ENCODE assay signal across 1 cellular context in the genomic region with DNA sequence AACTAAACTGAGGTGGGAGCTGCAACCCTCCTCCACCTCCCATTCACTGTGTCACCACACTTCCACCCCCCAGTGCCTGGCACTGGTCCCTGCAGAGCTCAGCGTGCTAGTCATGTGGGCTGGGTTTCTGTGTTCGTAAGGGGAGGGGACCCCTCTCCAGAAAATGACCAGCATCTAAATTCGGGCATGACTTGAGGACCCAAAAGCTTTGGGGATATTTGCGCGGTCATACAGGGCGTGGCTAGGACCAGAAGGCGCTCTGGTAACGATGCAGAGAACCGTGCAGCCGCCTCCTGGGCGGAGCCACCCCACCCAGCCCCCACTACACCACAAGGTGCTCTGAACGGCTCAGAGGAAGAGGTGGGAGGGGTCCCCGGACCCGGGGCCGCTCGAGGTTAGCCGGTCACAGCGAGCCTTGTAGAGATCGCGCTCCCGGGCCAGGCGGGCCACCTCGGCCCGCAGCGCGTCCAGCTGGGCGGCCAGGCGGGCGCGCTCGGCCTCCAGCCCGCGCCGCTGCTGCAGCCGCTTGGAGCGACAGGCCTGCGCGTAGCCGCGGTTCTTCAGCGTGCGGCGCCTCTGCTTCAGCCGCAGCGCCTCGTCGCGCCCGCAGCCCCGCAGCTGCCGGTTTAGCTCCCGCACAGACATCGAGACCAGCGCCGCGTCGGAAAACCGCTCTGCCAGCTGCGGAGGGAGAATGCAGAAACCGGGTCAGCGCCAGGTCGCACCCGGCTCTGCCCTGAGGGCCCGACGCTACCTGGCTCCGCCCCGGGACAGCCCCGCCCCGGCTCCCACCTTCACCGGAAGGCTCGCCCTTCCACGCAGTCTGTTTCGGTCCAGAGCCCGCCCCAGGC.
TF ChIP-seq lines count a peak whose summit lies in the region.

No MANE protein-coding gene starts in this region.

TF ChIP-seq in HepG2, 621 proteins besides CTCF, POLR2A, EP300 and RAD21 (continued from another document and continues in another):
- TF ChIP-seq, protein P1, sequence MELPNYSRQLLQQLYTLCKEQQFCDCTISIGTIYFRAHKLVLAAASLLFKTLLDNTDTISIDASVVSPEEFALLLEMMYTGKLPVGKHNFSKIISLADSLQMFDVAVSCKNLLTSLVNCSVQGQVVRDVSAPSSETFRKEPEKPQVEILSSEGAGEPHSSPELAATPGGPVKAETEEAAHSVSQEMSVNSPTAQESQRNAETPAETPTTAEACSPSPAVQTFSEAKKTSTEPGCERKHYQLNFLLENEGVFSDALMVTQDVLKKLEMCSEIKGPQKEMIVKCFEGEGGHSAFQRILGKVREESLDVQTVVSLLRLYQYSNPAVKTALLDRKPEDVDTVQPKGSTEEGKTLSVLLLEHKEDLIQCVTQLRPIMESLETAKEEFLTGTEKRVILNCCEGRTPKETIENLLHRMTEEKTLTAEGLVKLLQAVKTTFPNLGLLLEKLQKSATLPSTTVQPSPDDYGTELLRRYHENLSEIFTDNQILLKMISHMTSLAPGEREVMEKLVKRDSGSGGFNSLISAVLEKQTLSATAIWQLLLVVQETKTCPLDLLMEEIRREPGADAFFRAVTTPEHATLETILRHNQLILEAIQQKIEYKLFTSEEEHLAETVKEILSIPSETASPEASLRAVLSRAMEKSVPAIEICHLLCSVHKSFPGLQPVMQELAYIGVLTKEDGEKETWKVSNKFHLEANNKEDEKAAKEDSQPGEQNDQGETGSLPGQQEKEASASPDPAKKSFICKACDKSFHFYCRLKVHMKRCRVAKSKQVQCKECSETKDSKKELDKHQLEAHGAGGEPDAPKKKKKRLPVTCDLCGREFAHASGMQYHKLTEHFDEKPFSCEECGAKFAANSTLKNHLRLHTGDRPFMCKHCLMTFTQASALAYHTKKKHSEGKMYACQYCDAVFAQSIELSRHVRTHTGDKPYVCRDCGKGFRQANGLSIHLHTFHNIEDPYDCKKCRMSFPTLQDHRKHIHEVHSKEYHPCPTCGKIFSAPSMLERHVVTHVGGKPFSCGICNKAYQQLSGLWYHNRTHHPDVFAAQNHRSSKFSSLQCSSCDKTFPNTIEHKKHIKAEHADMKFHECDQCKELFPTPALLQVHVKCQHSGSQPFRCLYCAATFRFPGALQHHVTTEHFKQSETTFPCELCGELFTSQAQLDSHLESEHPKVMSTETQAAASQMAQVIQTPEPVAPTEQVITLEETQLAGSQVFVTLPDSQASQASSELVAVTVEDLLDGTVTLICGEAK (IDR thresholded peaks at IDR 0.05) = no peak
- TF ChIP-seq, protein P1 (CRISPR knock-in tag; IDR thresholded peaks at IDR 0.05) = no peak; the same call in 1 of the 2 replicates
- TF ChIP-seq, protein P2, sequence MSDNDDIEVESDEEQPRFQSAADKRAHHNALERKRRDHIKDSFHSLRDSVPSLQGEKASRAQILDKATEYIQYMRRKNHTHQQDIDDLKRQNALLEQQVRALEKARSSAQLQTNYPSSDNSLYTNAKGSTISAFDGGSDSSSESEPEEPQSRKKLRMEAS (IDR thresholded peaks at IDR 0.05) = peak; percentile 77
- TF ChIP-seq YY1 (IDR thresholded peaks at IDR 0.05; ENCODE audit: insufficient read depth, insufficient replicate concordance, low read depth, low read length) (peak; percentile 2), ZNF703 (CRISPR knock-in tag; IDR thresholded peaks at IDR 0.05; ENCODE audit: borderline replicate concordance) (peak; percentile 81; the same call in 1 of the 2 replicates), MYC (CRISPR knock-in tag; IDR thresholded peaks at IDR 0.05; ENCODE audit: borderline replicate concordance) (peak; percentile 17), SMAD1 (CRISPR knock-in tag; IDR thresholded peaks at IDR 0.05; ENCODE audit: borderline replicate concordance, low read depth) (no peak), ZSCAN21 (CRISPR knock-in tag; IDR thresholded peaks at IDR 0.05; ENCODE audit: borderline replicate concordance) (peak; percentile 89; the same call in 1 of the 2 replicates), ESRRA (CRISPR knock-in tag; IDR thresholded peaks at IDR 0.05; ENCODE audit: low read depth) (no peak; the same call in 1 of the 2 replicates), TAF1 (CRISPR knock-in tag; IDR thresholded peaks at IDR 0.05) (peak; percentile 57; the same call in 1 of the 2 replicates), JUNB (CRISPR knock-in tag; IDR thresholded peaks at IDR 0.05; ENCODE audit: borderline replicate concordance) (no peak), CENPX (CRISPR knock-in tag; IDR thresholded peaks at IDR 0.05) (no peak), FOXA1 (IDR thresholded peaks at IDR 0.05) (no peak), FOXA1 (CRISPR knock-in tag; IDR thresholded peaks at IDR 0.05) (no peak), HDAC6 (IDR thresholded peaks at IDR 0.05; ENCODE audit: low read depth, low read length) (no peak), ZNF180 (CRISPR knock-in tag; IDR thresholded peaks at IDR 0.05; ENCODE audit: borderline replicate concordance, low read depth) (no peak), HNRNPL (IDR thresholded peaks at IDR 0.05; ENCODE audit: low read depth, low read length) (0 out of 2 replicates have a peak, but pooled peaks have one; percentile 65), SRY (CRISPR knock-in tag; IDR thresholded peaks at IDR 0.05) (peak; percentile 98), ZNF567 (CRISPR knock-in tag; IDR thresholded peaks at IDR 0.05; ENCODE audit: borderline replicate concordance) (peak; percentile 98), SUZ12 (IDR thresholded peaks at IDR 0.05; ENCODE audit: low read depth, low read length) (no peak), ZNF235 (CRISPR knock-in tag; IDR thresholded peaks at IDR 0.05; ENCODE audit: borderline replicate concordance) (peak; percentile 60; the same call in 1 of the 2 replicates), KMT2A (CRISPR knock-in tag; IDR thresholded peaks at IDR 0.05) (peak; percentile 79), SSRP1 (CRISPR knock-in tag; IDR thresholded peaks at IDR 0.05) (no peak), IKZF4 (CRISPR knock-in tag; IDR thresholded peaks at IDR 0.05; ENCODE audit: borderline replicate concordance, low read depth, not compliant biosample characterization) (peak; percentile 34), KDM1A (CRISPR knock-in tag; IDR thresholded peaks at IDR 0.05) (0 out of 2 replicates have a peak, but pooled peaks have one; percentile 38), ZNF749 (CRISPR knock-in tag; IDR thresholded peaks at IDR 0.05; ENCODE audit: borderline replicate concordance) (no peak)
- TF ChIP-seq, protein P3, sequence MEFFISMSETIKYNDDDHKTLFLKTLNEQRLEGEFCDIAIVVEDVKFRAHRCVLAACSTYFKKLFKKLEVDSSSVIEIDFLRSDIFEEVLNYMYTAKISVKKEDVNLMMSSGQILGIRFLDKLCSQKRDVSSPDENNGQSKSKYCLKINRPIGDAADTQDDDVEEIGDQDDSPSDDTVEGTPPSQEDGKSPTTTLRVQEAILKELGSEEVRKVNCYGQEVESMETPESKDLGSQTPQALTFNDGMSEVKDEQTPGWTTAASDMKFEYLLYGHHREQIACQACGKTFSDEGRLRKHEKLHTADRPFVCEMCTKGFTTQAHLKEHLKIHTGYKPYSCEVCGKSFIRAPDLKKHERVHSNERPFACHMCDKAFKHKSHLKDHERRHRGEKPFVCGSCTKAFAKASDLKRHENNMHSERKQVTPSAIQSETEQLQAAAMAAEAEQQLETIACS (CRISPR knock-in tag; IDR thresholded peaks at IDR 0.05) = peak; percentile 82
- TF ChIP-seq, protein P4, sequence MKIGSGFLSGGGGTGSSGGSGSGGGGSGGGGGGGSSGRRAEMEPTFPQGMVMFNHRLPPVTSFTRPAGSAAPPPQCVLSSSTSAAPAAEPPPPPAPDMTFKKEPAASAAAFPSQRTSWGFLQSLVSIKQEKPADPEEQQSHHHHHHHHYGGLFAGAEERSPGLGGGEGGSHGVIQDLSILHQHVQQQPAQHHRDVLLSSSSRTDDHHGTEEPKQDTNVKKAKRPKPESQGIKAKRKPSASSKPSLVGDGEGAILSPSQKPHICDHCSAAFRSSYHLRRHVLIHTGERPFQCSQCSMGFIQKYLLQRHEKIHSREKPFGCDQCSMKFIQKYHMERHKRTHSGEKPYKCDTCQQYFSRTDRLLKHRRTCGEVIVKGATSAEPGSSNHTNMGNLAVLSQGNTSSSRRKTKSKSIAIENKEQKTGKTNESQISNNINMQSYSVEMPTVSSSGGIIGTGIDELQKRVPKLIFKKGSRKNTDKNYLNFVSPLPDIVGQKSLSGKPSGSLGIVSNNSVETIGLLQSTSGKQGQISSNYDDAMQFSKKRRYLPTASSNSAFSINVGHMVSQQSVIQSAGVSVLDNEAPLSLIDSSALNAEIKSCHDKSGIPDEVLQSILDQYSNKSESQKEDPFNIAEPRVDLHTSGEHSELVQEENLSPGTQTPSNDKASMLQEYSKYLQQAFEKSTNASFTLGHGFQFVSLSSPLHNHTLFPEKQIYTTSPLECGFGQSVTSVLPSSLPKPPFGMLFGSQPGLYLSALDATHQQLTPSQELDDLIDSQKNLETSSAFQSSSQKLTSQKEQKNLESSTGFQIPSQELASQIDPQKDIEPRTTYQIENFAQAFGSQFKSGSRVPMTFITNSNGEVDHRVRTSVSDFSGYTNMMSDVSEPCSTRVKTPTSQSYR (CRISPR knock-in tag; IDR thresholded peaks at IDR 0.05; ENCODE audit: borderline replicate concordance) = peak; percentile 39; the same call in 1 of the 2 replicates
- TF ChIP-seq, protein P5, sequence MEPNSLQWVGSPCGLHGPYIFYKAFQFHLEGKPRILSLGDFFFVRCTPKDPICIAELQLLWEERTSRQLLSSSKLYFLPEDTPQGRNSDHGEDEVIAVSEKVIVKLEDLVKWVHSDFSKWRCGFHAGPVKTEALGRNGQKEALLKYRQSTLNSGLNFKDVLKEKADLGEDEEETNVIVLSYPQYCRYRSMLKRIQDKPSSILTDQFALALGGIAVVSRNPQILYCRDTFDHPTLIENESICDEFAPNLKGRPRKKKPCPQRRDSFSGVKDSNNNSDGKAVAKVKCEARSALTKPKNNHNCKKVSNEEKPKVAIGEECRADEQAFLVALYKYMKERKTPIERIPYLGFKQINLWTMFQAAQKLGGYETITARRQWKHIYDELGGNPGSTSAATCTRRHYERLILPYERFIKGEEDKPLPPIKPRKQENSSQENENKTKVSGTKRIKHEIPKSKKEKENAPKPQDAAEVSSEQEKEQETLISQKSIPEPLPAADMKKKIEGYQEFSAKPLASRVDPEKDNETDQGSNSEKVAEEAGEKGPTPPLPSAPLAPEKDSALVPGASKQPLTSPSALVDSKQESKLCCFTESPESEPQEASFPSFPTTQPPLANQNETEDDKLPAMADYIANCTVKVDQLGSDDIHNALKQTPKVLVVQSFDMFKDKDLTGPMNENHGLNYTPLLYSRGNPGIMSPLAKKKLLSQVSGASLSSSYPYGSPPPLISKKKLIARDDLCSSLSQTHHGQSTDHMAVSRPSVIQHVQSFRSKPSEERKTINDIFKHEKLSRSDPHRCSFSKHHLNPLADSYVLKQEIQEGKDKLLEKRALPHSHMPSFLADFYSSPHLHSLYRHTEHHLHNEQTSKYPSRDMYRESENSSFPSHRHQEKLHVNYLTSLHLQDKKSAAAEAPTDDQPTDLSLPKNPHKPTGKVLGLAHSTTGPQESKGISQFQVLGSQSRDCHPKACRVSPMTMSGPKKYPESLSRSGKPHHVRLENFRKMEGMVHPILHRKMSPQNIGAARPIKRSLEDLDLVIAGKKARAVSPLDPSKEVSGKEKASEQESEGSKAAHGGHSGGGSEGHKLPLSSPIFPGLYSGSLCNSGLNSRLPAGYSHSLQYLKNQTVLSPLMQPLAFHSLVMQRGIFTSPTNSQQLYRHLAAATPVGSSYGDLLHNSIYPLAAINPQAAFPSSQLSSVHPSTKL (CRISPR knock-in tag; IDR thresholded peaks at IDR 0.05) = peak; percentile 65; the same call in 1 of the 2 replicates
- TF ChIP-seq, protein P6, sequence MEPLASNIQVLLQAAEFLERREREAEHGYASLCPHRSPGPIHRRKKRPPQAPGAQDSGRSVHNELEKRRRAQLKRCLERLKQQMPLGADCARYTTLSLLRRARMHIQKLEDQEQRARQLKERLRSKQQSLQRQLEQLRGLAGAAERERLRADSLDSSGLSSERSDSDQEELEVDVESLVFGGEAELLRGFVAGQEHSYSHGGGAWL (CRISPR knock-in tag; IDR thresholded peaks at IDR 0.05) = peak; percentile 90; the same call in 1 of the 2 replicates
- TF ChIP-seq, protein P7, sequence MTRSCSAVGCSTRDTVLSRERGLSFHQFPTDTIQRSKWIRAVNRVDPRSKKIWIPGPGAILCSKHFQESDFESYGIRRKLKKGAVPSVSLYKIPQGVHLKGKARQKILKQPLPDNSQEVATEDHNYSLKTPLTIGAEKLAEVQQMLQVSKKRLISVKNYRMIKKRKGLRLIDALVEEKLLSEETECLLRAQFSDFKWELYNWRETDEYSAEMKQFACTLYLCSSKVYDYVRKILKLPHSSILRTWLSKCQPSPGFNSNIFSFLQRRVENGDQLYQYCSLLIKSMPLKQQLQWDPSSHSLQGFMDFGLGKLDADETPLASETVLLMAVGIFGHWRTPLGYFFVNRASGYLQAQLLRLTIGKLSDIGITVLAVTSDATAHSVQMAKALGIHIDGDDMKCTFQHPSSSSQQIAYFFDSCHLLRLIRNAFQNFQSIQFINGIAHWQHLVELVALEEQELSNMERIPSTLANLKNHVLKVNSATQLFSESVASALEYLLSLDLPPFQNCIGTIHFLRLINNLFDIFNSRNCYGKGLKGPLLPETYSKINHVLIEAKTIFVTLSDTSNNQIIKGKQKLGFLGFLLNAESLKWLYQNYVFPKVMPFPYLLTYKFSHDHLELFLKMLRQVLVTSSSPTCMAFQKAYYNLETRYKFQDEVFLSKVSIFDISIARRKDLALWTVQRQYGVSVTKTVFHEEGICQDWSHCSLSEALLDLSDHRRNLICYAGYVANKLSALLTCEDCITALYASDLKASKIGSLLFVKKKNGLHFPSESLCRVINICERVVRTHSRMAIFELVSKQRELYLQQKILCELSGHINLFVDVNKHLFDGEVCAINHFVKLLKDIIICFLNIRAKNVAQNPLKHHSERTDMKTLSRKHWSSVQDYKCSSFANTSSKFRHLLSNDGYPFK (CRISPR knock-in tag; IDR thresholded peaks at IDR 0.05; ENCODE audit: borderline replicate concordance) = no peak
